In the genomic region with DNA sequence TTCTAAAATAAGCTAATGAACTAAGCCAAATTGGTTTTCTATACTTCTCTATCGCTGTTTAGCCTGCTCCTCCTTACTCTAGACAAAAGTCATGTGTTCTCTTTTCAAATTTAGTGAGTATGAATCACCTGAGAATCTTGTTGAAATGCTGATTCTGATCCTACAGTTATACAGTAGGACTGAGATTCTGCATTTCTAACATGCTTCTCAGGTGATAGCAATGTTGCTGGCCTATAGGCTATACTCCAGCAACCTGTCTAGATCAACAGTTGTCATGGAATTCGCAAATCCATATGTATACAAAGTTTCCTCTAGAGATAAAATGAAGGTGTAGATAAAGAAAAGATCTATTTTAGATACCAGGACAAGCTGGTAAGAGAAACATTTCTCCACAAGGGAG, we compare ENCODE assay signal across 16 cellular contexts.
"Had no signal": no experiment of that assay in that cellular context is flagged by ENCODE, and none has a peak within 500 bp of the region (broad histone marks: within the 10 kb centered on the region; RNA-seq: fewer than 3 reads in every experiment).

No MANE protein-coding gene starts in this region.

- H3K9me3 ChIP-seq: esophagus squamous epithelium, right atrium auricular region, sigmoid colon had no signal

- H3K4me1 ChIP-seq: esophagus squamous epithelium, sigmoid colon had no signal

- H3K4me1 Mint-ChIP-seq: neural crest cell had no signal

- H3K27me3 Mint-ChIP-seq: type B pancreatic cell had no signal

- H3K27ac Mint-ChIP-seq: mesothelial cell of epicardium, type B pancreatic cell had no signal

- H3K4me3 ChIP-seq: esophagus squamous epithelium, right atrium auricular region, sigmoid colon, skin epidermis had no signal

- H3K4me3 Mint-ChIP-seq: mesothelial cell of epicardium, natural killer cell, neural crest cell, type B pancreatic cell had no signal

- H3K9me3 Mint-ChIP-seq: mesothelial cell of epicardium, natural killer cell, neural crest cell, type B pancreatic cell had no signal

- H3K36me3 Mint-ChIP-seq: natural killer cell had no signal

- DNase-seq: effector memory CD4-positive, alpha-beta T cell; esophagus squamous epithelium; foreskin fibroblast; kidney glomerular epithelial cell; mammary epithelial cell; natural killer cell; posterior cingulate gyrus; sigmoid colon; stimulated activated CD4-positive, alpha-beta T cell treated with anti-CD3 and anti-CD28 coated beads, Interleukin-12 subunit alpha, Interleukin-12 subunit beta, amount 100 ng/mL, for 4 hours; stimulated activated naive CD4-positive, alpha-beta T cell treated with Interleukin-2 at 50 U/mL for 16 hours had no signal

- ATAC-seq: left lobe of liver, natural killer cell had no signal

- H3K27me3 ChIP-seq: esophagus squamous epithelium, right atrium auricular region, sigmoid colon had no signal

- H3K27ac ChIP-seq: esophagus squamous epithelium, right atrium auricular region, sigmoid colon, skin epidermis had no signal
